9 cellular contexts compared by ENCODE assay signal in the genomic region with DNA sequence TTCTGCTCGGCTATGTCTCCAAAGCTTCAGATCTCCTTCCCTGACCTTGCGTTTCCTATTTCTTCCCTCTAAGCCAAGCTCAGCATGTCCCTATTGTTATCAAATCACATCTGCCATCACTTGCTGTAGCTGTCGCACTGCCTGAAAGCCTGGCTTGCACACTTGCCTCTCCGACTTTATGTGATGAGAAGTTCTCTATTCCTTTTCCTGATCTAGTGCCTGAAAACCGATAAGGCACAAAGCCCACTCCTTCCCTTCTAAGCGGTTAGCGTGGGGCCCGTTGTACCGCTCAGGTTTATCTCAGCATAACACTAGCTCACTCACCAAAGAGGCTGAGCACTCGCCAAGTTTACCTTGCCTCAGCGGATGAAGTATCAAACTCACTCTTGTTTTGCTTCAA. TPM values are rescaled to one million over a fixed set of nuclear protein-coding genes. Genes with fewer than 3 reads are reported as not detected.
DNase-seq lines count a peak whose midpoint lies in the region; ATAC-seq and TF ChIP-seq lines count a peak whose summit lies in the region.
"Had no signal": no experiment of that assay in that cellular context is flagged by ENCODE, and none has a peak within 500 bp of the region (broad histone marks: within the 10 kb centered on the region; RNA-seq: fewer than 3 reads in every experiment).

No MANE protein-coding gene starts in this region.

- 2 to 3% methylated on average over 11 of the region's 11 CpGs for WGBS in endodermal cell (ENCODE audit: insufficient coverage in 1 of 2, insufficient read length in 1 of 2), 2 experiments

- H3K27me3 ChIP-seq in Panc1 (ENCODE audit: control insufficient read depth, insufficient read depth, low read length) = peaks cover 16% of the 10 kb centered on the region
- peaks cover 14% of the 10 kb centered on the region for H3K27me3 ChIP-seq in endodermal cell (ENCODE audit: control insufficient read depth, insufficient read depth, low read length, poor library complexity, severe bottlenecking)
- peaks cover 46% of the 10 kb centered on the region for H3K27me3 ChIP-seq in skeletal muscle satellite cell (ENCODE audit: control insufficient read depth, insufficient read depth, low read length)

- no peak for TF ChIP-seq CTCF in Panc1 (IDR thresholded peaks at IDR 0.05)
- no peak for TF ChIP-seq CTCF in endodermal cell (conservative IDR thresholded peaks at IDR 0.05)

- peaks cover 21% of the 10 kb centered on the region for H3K27me3 Mint-ChIP-seq in endodermal cell (ENCODE audit: insufficient read depth)

- intact Hi-C loops in Panc1 (cut with micrococcal nuclease; ENCODE audit: unreplicated experiment) = no loop called here

- peak overlapping the region; percentile 72 for H3K4me3 Mint-ChIP-seq in endodermal cell

- H3K4me1 ChIP-seq in Panc1 (ENCODE audit: control insufficient read depth, insufficient read depth, low read length) = peaks cover 8% of the 10 kb centered on the region; the same call in 1 of the 2 replicates
- H3K4me1 ChIP-seq in endodermal cell (ENCODE audit: control insufficient read depth, insufficient read depth, low read length) = peaks cover 6% of the 10 kb centered on the region
- peaks cover 7% of the 10 kb centered on the region for H3K4me1 ChIP-seq in skeletal muscle satellite cell (ENCODE audit: control insufficient read depth, insufficient read depth, low read length)
- H3K4me1 ChIP-seq: BE2C had no signal

- H3K27ac Mint-ChIP-seq in endodermal cell = no peak overlapping the region

- H3K9me3 ChIP-seq in Panc1 (ENCODE audit: control insufficient read depth, insufficient read depth, low read depth, low read length) (no peaks in the 10 kb centered on the region), endodermal cell (ENCODE audit: control insufficient read depth, low read length) (peaks cover 12% of the 10 kb centered on the region), skeletal muscle satellite cell (replicated peaks; ENCODE audit: low read length) (no peaks in the 10 kb centered on the region)
- H3K9me3 ChIP-seq: BE2C had no signal

- no peaks in the 10 kb centered on the region for H3K36me3 Mint-ChIP-seq in endodermal cell (ENCODE audit: low read depth)

- POLR2A ChIA-PET in Panc1 (lab: Charles Lee) = no interaction called here

- ATAC-seq in Panc1 (peak; percentile 23; the same call in 1 of the 2 replicates), GM18505 (IDR thresholded peaks at IDR 0.05; ENCODE audit: unreplicated experiment) (no peak)

- peaks cover 14% of the 10 kb centered on the region for H3K9me3 Mint-ChIP-seq in endodermal cell

- peak overlapping the region; percentile 78 for H3K4me2 ChIP-seq in skeletal muscle satellite cell (ENCODE audit: low read length)

- H3K4me3 ChIP-seq in Panc1 (ENCODE audit: low read depth in 2 of 2, low read length in 2 of 2) (peak overlapping the region in 1 of 2 experiments; percentile 28; a peak in 2 of 4 replicates), endodermal cell (ENCODE audit: low read length) (peak overlapping the region; percentile 86), skeletal muscle satellite cell (ENCODE audit: low read length) (no peak overlapping the region)

- H3K27ac ChIP-seq in Panc1 (ENCODE audit: low read length) (no peak overlapping the region), endodermal cell (ENCODE audit: low read depth, low read length) (no peak overlapping the region)

- CTCF ChIA-PET in Panc1 (lab: Charles Lee) = no interaction called here

- H3K36me3 ChIP-seq in Panc1 (ENCODE audit: control insufficient read depth, insufficient read depth, low read length) (peaks cover 4% of the 10 kb centered on the region), endodermal cell (ENCODE audit: control insufficient read depth, insufficient read depth, low read length) (no peaks in the 10 kb centered on the region), skeletal muscle satellite cell (ENCODE audit: insufficient read depth, low read length) (no peaks in the 10 kb centered on the region)
- H3K36me3 ChIP-seq: BE2C had no signal

- TF ChIP-seq POLR2A in GM18505 (IDR thresholded peaks at IDR 0.05; ENCODE audit: borderline replicate concordance, extremely low read depth, insufficient read depth, insufficient read length) = no peak

- H3K9ac ChIP-seq in endodermal cell (ENCODE audit: extremely low read depth, low read length, poor library complexity, severe bottlenecking) (no peak overlapping the region), skeletal muscle satellite cell (ENCODE audit: low read depth, low read length) (no peak overlapping the region)

- DNase-seq in NCI-H2171 treated with DMSO at 0.1 percent for 48 hours (lab: John Stamatoyannopoulos, UW) = peak; percentile 33
- no peak for DNase-seq in NCI-H2171 (lab: John Stamatoyannopoulos, UW)
- DNase-seq in Panc1 (ENCODE audit: low read depth, low spot score) = no peak
- peak; percentile 64 for DNase-seq in endodermal cell
- DNase-seq in NCI-H2196 treated with DMSO at 0.1 percent for 48 hours (lab: John Stamatoyannopoulos, UW; ENCODE audit: unreplicated experiment) = no peak
- DNase-seq in mucosa of gallbladder (ENCODE audit: low spot score) = no peak

- BruUV-seq in Panc1 (replicated peaks; lab: Mats Ljungman, UMichigan) = no TSS peak

- in situ Hi-C loops in Panc1 (cut with HindIII; ENCODE audit: low pct_unique_long_range_greater_than_20kb, low sequenced_read_pairs) = no loop called here

- H3K4me1 Mint-ChIP-seq in endodermal cell = peaks cover 40% of the 10 kb centered on the region

RNA-seq across cellular contexts. Expression of gene NMU, which starts 0.8 kb away (rescaled TPM):
- total RNA-seq in Panc1 (2021; ENCODE audit: unreplicated experiment) = 0.54 TPM
- not detected for polyA plus RNA-seq in Panc1 (2012; ENCODE audit: insufficient read length)
- 10 to 100 TPM in 1 of 2 donors, 1 to 10 TPM in 1; 9.6 to 17.2 TPM for total RNA-seq in endodermal cell
- polyA plus RNA-seq in endodermal cell (2013, experiment 1 of 2) = 21.5 TPM
- 17.1 TPM for polyA plus RNA-seq in endodermal cell (2013, experiment 2 of 2)
- not detected in 2 replicates for total RNA-seq in skeletal muscle satellite cell (2012; rRNA removed)
- total RNA-seq in mucosa of gallbladder = 0.75 TPM

RNA-seq across cellular contexts. Expression of gene PDCL2, which starts 43.2 kb away (rescaled TPM):
- not detected for total RNA-seq in Panc1 (2021; ENCODE audit: unreplicated experiment)
- not detected for polyA plus RNA-seq in Panc1 (2012; ENCODE audit: insufficient read length)
- total RNA-seq in endodermal cell = not detected
- not detected for polyA plus RNA-seq in endodermal cell (2013, experiment 1 of 2)
- not detected for polyA plus RNA-seq in endodermal cell (2013, experiment 2 of 2)
- total RNA-seq in skeletal muscle satellite cell (2012; rRNA removed) = not detected in 2 replicates
- not detected for total RNA-seq in mucosa of gallbladder

Comparison
In these comparisons a context has a peak if more than half of its experiments do, and no peak if none do; other contexts are left out.
1. DNase-seq: peak in NCI-H2171 treated with DMSO at 0.1 percent for 48 hours (single experiment) and endodermal cell (single experiment); none in NCI-H2171 (single experiment), Panc1 (single experiment), NCI-H2196 treated with DMSO at 0.1 percent for 48 hours (single experiment) and mucosa of gallbladder (single experiment).